In the genomic region with DNA sequence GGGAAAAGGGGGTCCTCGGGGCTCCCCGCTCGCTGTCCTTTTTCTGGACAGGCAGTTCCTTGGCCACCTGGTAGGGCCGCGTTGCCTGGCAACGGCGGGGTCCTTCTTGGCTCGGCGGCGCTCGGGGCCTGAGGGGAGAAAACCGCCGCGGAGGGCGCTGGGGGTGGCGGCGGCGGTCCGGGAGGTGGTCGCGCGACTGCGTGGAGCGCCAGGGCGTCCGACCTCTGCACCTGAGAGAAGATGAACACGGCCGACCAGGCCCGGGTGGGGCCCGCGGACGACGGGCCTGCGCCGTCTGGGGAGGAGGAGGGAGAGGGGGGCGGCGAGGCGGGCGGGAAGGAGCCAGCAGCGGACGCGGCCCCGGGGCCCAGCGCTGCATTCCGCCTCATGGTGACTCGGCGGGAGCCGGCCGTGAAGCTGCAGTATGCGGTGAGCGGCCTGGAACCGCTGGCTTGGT, we compare ENCODE assay signal across 8 cellular contexts. TPM values are rescaled to one million over a fixed set of nuclear protein-coding genes. Genes with fewer than 3 reads are reported as not detected.
DNase-seq lines count a peak whose midpoint lies in the region; FAIRE-seq and TF ChIP-seq lines count a peak whose summit lies in the region.

A gene with protein sequence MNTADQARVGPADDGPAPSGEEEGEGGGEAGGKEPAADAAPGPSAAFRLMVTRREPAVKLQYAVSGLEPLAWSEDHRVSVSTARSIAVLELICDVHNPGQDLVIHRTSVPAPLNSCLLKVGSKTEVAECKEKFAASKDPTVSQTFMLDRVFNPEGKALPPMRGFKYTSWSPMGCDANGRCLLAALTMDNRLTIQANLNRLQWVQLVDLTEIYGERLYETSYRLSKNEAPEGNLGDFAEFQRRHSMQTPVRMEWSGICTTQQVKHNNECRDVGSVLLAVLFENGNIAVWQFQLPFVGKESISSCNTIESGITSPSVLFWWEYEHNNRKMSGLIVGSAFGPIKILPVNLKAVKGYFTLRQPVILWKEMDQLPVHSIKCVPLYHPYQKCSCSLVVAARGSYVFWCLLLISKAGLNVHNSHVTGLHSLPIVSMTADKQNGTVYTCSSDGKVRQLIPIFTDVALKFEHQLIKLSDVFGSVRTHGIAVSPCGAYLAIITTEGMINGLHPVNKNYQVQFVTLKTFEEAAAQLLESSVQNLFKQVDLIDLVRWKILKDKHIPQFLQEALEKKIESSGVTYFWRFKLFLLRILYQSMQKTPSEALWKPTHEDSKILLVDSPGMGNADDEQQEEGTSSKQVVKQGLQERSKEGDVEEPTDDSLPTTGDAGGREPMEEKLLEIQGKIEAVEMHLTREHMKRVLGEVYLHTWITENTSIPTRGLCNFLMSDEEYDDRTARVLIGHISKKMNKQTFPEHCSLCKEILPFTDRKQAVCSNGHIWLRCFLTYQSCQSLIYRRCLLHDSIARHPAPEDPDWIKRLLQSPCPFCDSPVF (plus strand): TSS at position 106 of the 457 bp plus-strand sequence. CDS start 135 bp downstream, at position 241.

- TF ChIP-seq CTCF in left ventricle myocardium inferior (IDR thresholded peaks at IDR 0.05; ENCODE audit: borderline replicate concordance), result no peak

- intact Hi-C loops in left ventricle myocardium inferior (cut with micrococcal nuclease), result no loop called here

- H3K79me2 ChIP-seq in GM23248 (ENCODE audit: insufficient read depth), result peaks cover 86% of the 10 kb centered on the region

- H3K4me3 ChIP-seq in GM23248, result peak within 1 kb of the TSS; percentile 86
- peak within 1 kb of the TSS; percentile 95 for H3K4me3 ChIP-seq in left ventricle myocardium inferior

- H3K27me3 ChIP-seq in GM23248 (replicated peaks; ENCODE audit: insufficient read depth) (no peaks in the 10 kb centered on the region), left ventricle myocardium inferior (ENCODE audit: low read depth) (no peaks in the 10 kb centered on the region)

- H3K4me2 ChIP-seq in GM23248 (ENCODE audit: unreplicated experiment), result peak within 1 kb of the TSS; percentile 96

- H3K9me3 ChIP-seq in GM23248 (ENCODE audit: low read depth), result no peaks in the 10 kb centered on the region
- H3K9me3 ChIP-seq in left ventricle myocardium inferior (replicated peaks), result no peaks in the 10 kb centered on the region

- peaks cover 27% of the 10 kb centered on the region for H3K4me1 ChIP-seq in GM23248 (ENCODE audit: insufficient read depth)
- peaks cover 67% of the 10 kb centered on the region for H3K4me1 ChIP-seq in left ventricle myocardium inferior

- in situ Hi-C loops in GM23248 (cut with MboI), result no loop called here

- H2AFZ ChIP-seq in GM23248, result peak within 1 kb of the TSS; percentile 94

- 1 to 2% methylated on average over 28 to 52 of the region's 52 CpGs for WGBS in GM23248 (ENCODE audit: low coverage in 1 of 2, low lambda C conversion rate in 2 of 2, missing lambda C conversion rate in 2 of 2), 2 experiments
- 0 to 1% (median 0%) methylated on average over 46 to 52 of the region's 52 CpGs for WGBS in adipose tissue, 3 donors

- H3F3A ChIP-seq in GM23248 (ENCODE audit: insufficient read depth), result peaks cover 31% of the 10 kb centered on the region

- DNase-seq in ELR (ENCODE audit: low read depth), result peak; percentile 85
- peak; percentile 90 for DNase-seq in GM23248
- DNase-seq in LHCN-M2 (ENCODE audit: low read depth), result no peak
- DNase-seq in SW 1271 (lab: John Stamatoyannopoulos, UW), result peak; percentile 38 to 78
- DNase-seq in left ventricle myocardium inferior, result peak; percentile 84
- peak; percentile 33 for DNase-seq in pulmonary artery endothelial cell (ENCODE audit: low read depth, low spot score)
- DNase-seq in urothelium cell line (ENCODE audit: low spot score), result peak; percentile 88

- H4K20me1 ChIP-seq in GM23248 (ENCODE audit: insufficient read depth), result peaks cover 20% of the 10 kb centered on the region; the same call in 1 of the 2 replicates

- FAIRE-seq in urothelium cell line (lab: Jason Lieb, UNC), result no peak

- H3K9me2 ChIP-seq in GM23248 (ENCODE audit: insufficient read depth), result no peaks in the 10 kb centered on the region

- peak within 1 kb of the TSS; percentile 97 for H3K9ac ChIP-seq in GM23248

- peak within 1 kb of the TSS; percentile 97 for H3K27ac ChIP-seq in GM23248
- peak within 1 kb of the TSS; percentile 86 for H3K27ac ChIP-seq in adipose tissue (ENCODE audit: low read depth, low read length)
- H3K27ac ChIP-seq in left ventricle myocardium inferior (replicated peaks), result peak within 1 kb of the TSS; percentile 99

- no peaks in the 10 kb centered on the region for H3K36me3 ChIP-seq in GM23248 (ENCODE audit: low read depth)
- H3K36me3 ChIP-seq in left ventricle myocardium inferior, result no peaks in the 10 kb centered on the region

RNA-seq across cellular contexts. Expression of the gene that starts here (rescaled TPM):
- 13.0 and 15.8 TPM in 2 replicates for total RNA-seq in GM23248 (2014; rRNA removed; shearing (Covaris generic))
- polyA plus RNA-seq in GM23248 (2016; fragmentation: Nextera tagmentation; extraction: Ambion mirVana) (4.7 and 4.9 TPM in 2 replicates), adipose tissue (1 to 10 TPM; 2.5 to 4.4 (median 2.8) TPM)
- total RNA-seq in LHCN-M2 (2014; rRNA removed) (14.5 and 15.3 TPM in 2 replicates), left ventricle myocardium inferior (8.4 TPM), pulmonary artery endothelial cell (16.7 and 18.2 TPM in 2 replicates)
- polyA plus RNA-seq in LHCN-M2 (2012), result 5.2 TPM
